In the genomic region with DNA sequence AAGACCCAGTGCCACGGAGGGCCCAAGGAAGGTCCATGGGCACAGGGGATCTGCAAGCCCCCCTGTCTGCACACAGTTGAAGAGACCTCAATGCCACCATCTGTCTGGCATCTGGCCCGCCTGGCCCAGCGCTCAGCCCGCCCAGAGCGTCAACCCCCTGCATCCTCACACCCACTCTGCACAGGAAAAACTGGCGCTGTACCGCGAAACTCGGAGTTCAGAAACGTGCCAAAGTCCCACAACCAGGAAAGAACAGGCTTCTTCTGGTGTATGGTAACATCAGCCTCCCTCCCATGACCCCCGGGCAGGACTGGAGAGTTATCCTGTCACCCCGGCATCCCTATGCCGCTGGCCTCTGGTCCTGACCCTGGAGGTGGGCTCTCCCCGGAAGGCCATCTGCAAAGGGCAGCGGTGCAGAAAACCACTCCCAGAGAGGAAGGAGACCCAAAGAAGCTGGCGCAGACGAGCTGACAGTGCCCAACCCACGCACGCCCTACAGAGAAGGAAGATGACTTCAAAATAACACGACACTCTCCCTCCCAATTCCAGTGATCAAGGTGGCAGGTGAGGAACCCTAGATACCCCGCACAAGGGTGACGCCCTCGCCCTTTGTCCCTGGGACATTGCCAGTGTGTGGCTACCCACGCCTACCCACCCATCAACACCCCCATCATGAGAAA, we compare ENCODE assay signal across 19 cellular contexts. TPM values are rescaled to one million over a fixed set of nuclear protein-coding genes. Genes with fewer than 3 reads are reported as not detected.
DNase-seq lines count a peak whose midpoint lies in the region; ATAC-seq and TF ChIP-seq lines count a peak whose summit lies in the region.
"Had no signal": no experiment of that assay in that cellular context is flagged by ENCODE, and none has a peak within 500 bp of the region (broad histone marks: within the 10 kb centered on the region; RNA-seq: fewer than 3 reads in every experiment).

No MANE protein-coding gene starts in this region.

- H2BK15ac ChIP-seq in H9 (ENCODE audit: low read depth, low read length) (no peak overlapping the region), neuronal stem cell (ENCODE audit: low read length) (no peak overlapping the region)

- no peak overlapping the region for H2AK5ac ChIP-seq in H9 (ENCODE audit: insufficient read length, low read length)
- peak overlapping the region; percentile 70 for H2AK5ac ChIP-seq in neuronal stem cell (ENCODE audit: low read depth, low read length)

- H3K27ac Mint-ChIP-seq in H9 (peak overlapping the region; percentile 31 to 53 (median 42); a peak in 4 of 7 replicates), endodermal cell (peak overlapping the region; percentile 69)

- H3K4me1 Mint-ChIP-seq in H9 (peaks cover 49 to 52% of the 10 kb centered on the region in 2 experiments), endodermal cell (peaks cover 13% of the 10 kb centered on the region)

- peak overlapping the region in 7 of 11 experiments; percentile 1 to 50 (median 18); a peak in 6 of 22 replicates for H3K9ac ChIP-seq in BLaER1 treated with 17β-estradiol and CSF1 and Interleukin-3, amounts not matched to agents 10 nM and 100 nM
- H3K9ac ChIP-seq in H9 (ENCODE audit: extremely low read depth, insufficient read length, low read length) (no peak overlapping the region), endodermal cell (ENCODE audit: extremely low read depth, low read length, poor library complexity, severe bottlenecking) (no peak overlapping the region), neuronal stem cell (ENCODE audit: low read depth, low read length, poor library complexity) (no peak overlapping the region)
- H3K9ac ChIP-seq: parathyroid adenoma had no signal

- no peak overlapping the region for H4K5ac ChIP-seq in H9 (ENCODE audit: insufficient read length, low read depth, low read length)

- no peak overlapping the region for H3T11ph ChIP-seq in H9 (ENCODE audit: low read length)

- H2BK5ac ChIP-seq in H9 (ENCODE audit: insufficient read length, low read length) (no peak overlapping the region), neuronal stem cell (ENCODE audit: low read length) (no peak overlapping the region)

- H4K91ac ChIP-seq in H9 (ENCODE audit: insufficient read length, low read depth, low read length): no peak overlapping the region
- H4K91ac ChIP-seq in neuronal stem cell (ENCODE audit: low read depth, low read length, poor library complexity): no peak overlapping the region

- H3K4ac ChIP-seq in H9 (ENCODE audit: low read depth, low read length) (no peak overlapping the region), neuronal stem cell (ENCODE audit: low read length) (no peak overlapping the region)

- H3K14ac ChIP-seq in H9 (ENCODE audit: insufficient read depth, low read length) (no peak overlapping the region), neuronal stem cell (ENCODE audit: low read length) (no peak overlapping the region)

- no peaks in the 10 kb centered on the region for H3K9me3 ChIP-seq in BLaER1 treated with 17β-estradiol and CSF1 and Interleukin-3, amounts not matched to agents 10 nM and 100 nM (replicated peaks in 1 of 11)
- H3K9me3 ChIP-seq in H9 (ENCODE audit: control insufficient read depth, low read depth, low read length): no peaks in the 10 kb centered on the region
- H3K9me3 ChIP-seq in endodermal cell (ENCODE audit: control insufficient read depth, low read length): no peaks in the 10 kb centered on the region
- H3K9me3 ChIP-seq in neuronal stem cell (replicated peaks in 1 of 2; ENCODE audit: control insufficient read depth in 2 of 2, insufficient read depth in 1 of 2, low read depth in 1 of 2, low read length in 2 of 2): no peaks in the 10 kb centered on the region
- H3K9me3 ChIP-seq: HAP-1 had no signal

- H2BK20ac ChIP-seq in H9 (ENCODE audit: low read depth, low read length, poor library complexity, severe bottlenecking): no peak overlapping the region

- H3K18ac ChIP-seq in H9 (ENCODE audit: insufficient read length, low read depth, low read length) (no peak overlapping the region), neuronal stem cell (ENCODE audit: low read length) (no peak overlapping the region)

- no peak overlapping the region for H3K4me3 Mint-ChIP-seq in H9
- no peak overlapping the region for H3K4me3 Mint-ChIP-seq in endodermal cell

- H2AFZ ChIP-seq in H9 (ENCODE audit: low read length): no peak overlapping the region
- H2AFZ ChIP-seq in neuronal stem cell (ENCODE audit: low read length): no peak overlapping the region
- H2AFZ ChIP-seq: parathyroid adenoma had no signal

- H2BK12ac ChIP-seq in H9 (ENCODE audit: insufficient read length, low read depth, low read length) (no peak overlapping the region), neuronal stem cell (ENCODE audit: low read length) (no peak overlapping the region)

- H3K4me1 ChIP-seq in BLaER1 treated with 17β-estradiol and CSF1 and Interleukin-3, amounts not matched to agents 10 nM and 100 nM: peaks cover 50 to 97% (median 86%) of the 10 kb centered on the region in 10 experiments
- H3K4me1 ChIP-seq in H9 (ENCODE audit: insufficient read depth, low read length): no peaks in the 10 kb centered on the region; the same call in 1 of the 2 replicates
- no peaks in the 10 kb centered on the region for H3K4me1 ChIP-seq in endodermal cell (ENCODE audit: control insufficient read depth, insufficient read depth, low read length)
- H3K4me1 ChIP-seq in neuronal stem cell (ENCODE audit: control insufficient read depth in 2 of 2, insufficient read depth in 1 of 2, low read depth in 1 of 2, low read length in 2 of 2): peaks cover 28 to 33% of the 10 kb centered on the region in 2 donors
- H3K4me1 ChIP-seq: parathyroid adenoma had no signal

- WGBS in H9 (ENCODE audit: extremely low coverage, insufficient read length, low lambda C conversion rate): no CpG with 5 or more reads among the region's 24 CpGs
- WGBS in endodermal cell (ENCODE audit: insufficient coverage in 1 of 2, insufficient read length in 1 of 2), 2 experiments: 84 to 93% methylated on average over 11 to 24 of the region's 24 CpGs
- WGBS in neuronal stem cell (ENCODE audit: extremely low coverage in 2 of 2, insufficient read length in 2 of 2, insufficient replicate concordance in 1 of 2), 2 donors: no CpG with 5 or more reads among the region's 24 CpGs

- H3K9me3 Mint-ChIP-seq in H9 (no peaks in the 10 kb centered on the region), endodermal cell (no peaks in the 10 kb centered on the region)

- H3K4me2 ChIP-seq in BLaER1 treated with 17β-estradiol and CSF1 and Interleukin-3, amounts not matched to agents 10 nM and 100 nM: peak overlapping the region; percentile 79 to 96 (median 89)
- H3K4me2 ChIP-seq in H9 (ENCODE audit: insufficient read depth, insufficient read length, low read length) (no peak overlapping the region), neuronal stem cell (ENCODE audit: insufficient read depth, low read length, poor library complexity, severe bottlenecking) (no peak overlapping the region)

- H3K4me3 ChIP-seq in BLaER1 treated with 17β-estradiol and CSF1 and Interleukin-3, amounts not matched to agents 10 nM and 100 nM: peak overlapping the region in 1 of 10 experiments; percentile 37; a peak in 1 of 20 replicates
- H3K4me3 ChIP-seq in endodermal cell (ENCODE audit: low read length) (no peak overlapping the region), neuronal stem cell (ENCODE audit: low read length in 2 of 2) (no peak overlapping the region)
- H3K4me3 ChIP-seq: dorsolateral prefrontal cortex, HAP-1 had no signal

- H3K36me3 Mint-ChIP-seq in H9 (ENCODE audit: insufficient read depth in 1 of 3, low read depth in 3 of 3) (no peaks in the 10 kb centered on the region; a peak in 2 of 7 replicates), endodermal cell (ENCODE audit: low read depth) (no peaks in the 10 kb centered on the region)

- TF ChIP-seq CTCF in H9 (conservative IDR thresholded peaks at IDR 0.05) (no peak), endodermal cell (conservative IDR thresholded peaks at IDR 0.05) (no peak)

- H3K27me3 ChIP-seq in BLaER1 treated with 17β-estradiol and CSF1 and Interleukin-3, amounts not matched to agents 10 nM and 100 nM: no peaks in the 10 kb centered on the region
- H3K27me3 ChIP-seq in H9 (ENCODE audit: insufficient read depth, low read length) (no peaks in the 10 kb centered on the region), endodermal cell (ENCODE audit: control insufficient read depth, insufficient read depth, low read length, poor library complexity, severe bottlenecking) (no peaks in the 10 kb centered on the region), neuronal stem cell (ENCODE audit: control insufficient read depth in 3 of 3, insufficient read depth in 3 of 3, low read depth in 1 of 3, low read length in 3 of 3) (no peaks in the 10 kb centered on the region)
- H3K27me3 ChIP-seq: brain microvascular endothelial cell, dorsolateral prefrontal cortex had no signal

- H3K23ac ChIP-seq in H9 (ENCODE audit: insufficient read length, low read depth, low read length) (no peak overlapping the region), neuronal stem cell (ENCODE audit: low read depth, low read length, poor library complexity) (peak overlapping the region; percentile 44)

- H2BK120ac ChIP-seq in H9 (ENCODE audit: low read depth, low read length, poor library complexity, severe bottlenecking) (no peak overlapping the region), neuronal stem cell (ENCODE audit: low read depth, low read length) (no peak overlapping the region)

- H3K27me3 Mint-ChIP-seq in H9 (ENCODE audit: low read depth) (no peaks in the 10 kb centered on the region), endodermal cell (ENCODE audit: insufficient read depth) (no peaks in the 10 kb centered on the region)

- DNase-seq in H9 (no peak), endodermal cell (no peak), neuronal stem cell (ENCODE audit: low spot score) (no peak), NCI-H1105 (lab: John Stamatoyannopoulos, UW) (no peak), SK-N-DZ (ENCODE audit: low spot score) (no peak)
- DNase-seq: activated gamma-delta T cell treated with Interleukin-2 at 50 U/mL for 16 hours; brain microvascular endothelial cell; DND-41; dorsolateral prefrontal cortex; islet precursor cell; NCI-H1930; NCI-H82; RPMI8226; stimulated activated CD4-positive, alpha-beta T cell treated with anti-CD3 and anti-CD28 coated beads, Interleukin-12 subunit alpha, Interleukin-12 subunit beta, amount 100 ng/mL, for 4 hours had no signal

- no peaks in the 10 kb centered on the region for H3K23me2 ChIP-seq in H9 (ENCODE audit: insufficient read length, low read depth, low read length, poor library complexity, severe bottlenecking)

- no peaks in the 10 kb centered on the region for H3K79me1 ChIP-seq in H9 (ENCODE audit: insufficient read depth, low read depth, low read length, poor library complexity, severe bottlenecking)
- H3K79me1 ChIP-seq in neuronal stem cell (ENCODE audit: low read depth, low read length): peaks cover 45% of the 10 kb centered on the region

- no peak overlapping the region for H3K56ac ChIP-seq in H9 (ENCODE audit: insufficient read length, low read depth, low read length)

- H4K8ac ChIP-seq in H9 (replicated peaks; ENCODE audit: insufficient read length, low read depth, low read length) (no peak overlapping the region), neuronal stem cell (ENCODE audit: low read depth, low read length) (no peak overlapping the region)

- H3K27ac ChIP-seq in BLaER1 treated with 17β-estradiol and CSF1 and Interleukin-3, amounts not matched to agents 10 nM and 100 nM: peak overlapping the region in 5 of 11 experiments; percentile 14 to 56 (median 28); a peak in 4 of 22 replicates
- no peak overlapping the region for H3K27ac ChIP-seq in H9 (ENCODE audit: insufficient read length, low read depth, low read length)
- H3K27ac ChIP-seq in endodermal cell (ENCODE audit: low read depth, low read length): no peak overlapping the region
- H3K27ac ChIP-seq in neuronal stem cell (replicated peaks; ENCODE audit: low read length): no peak overlapping the region
- H3K27ac ChIP-seq: brain microvascular endothelial cell, parathyroid adenoma had no signal

- H3K36me3 ChIP-seq in BLaER1 treated with 17β-estradiol and CSF1 and Interleukin-3, amounts not matched to agents 10 nM and 100 nM: no peaks in the 10 kb centered on the region
- no peaks in the 10 kb centered on the region for H3K36me3 ChIP-seq in endodermal cell (ENCODE audit: control insufficient read depth, insufficient read depth, low read length)
- peaks cover 0 to 10% of the 10 kb centered on the region in 2 donors for H3K36me3 ChIP-seq in neuronal stem cell (replicated peaks in 1 of 2; ENCODE audit: control insufficient read depth in 2 of 2, insufficient read depth in 2 of 2, low read length in 2 of 2)
- H3K36me3 ChIP-seq: brain microvascular endothelial cell, HAP-1 had no signal

- H3K79me2 ChIP-seq in H9 (ENCODE audit: insufficient read depth, low read length): peaks cover 25% of the 10 kb centered on the region; the same call in 1 of the 2 replicates

- peaks cover 82 to 100% (median 99%) of the 10 kb centered on the region in 11 experiments; a peak in 21 of 22 replicates for H4K20me1 ChIP-seq in BLaER1 treated with 17β-estradiol and CSF1 and Interleukin-3, amounts not matched to agents 10 nM and 100 nM
- peaks cover 4% of the 10 kb centered on the region for H4K20me1 ChIP-seq in H9 (ENCODE audit: control insufficient read depth, insufficient read depth, insufficient read length)

- ATAC-seq in HG03108 (IDR thresholded peaks at IDR 0.05; ENCODE audit: unreplicated experiment) (no peak), GM21390 (IDR thresholded peaks at IDR 0.05; ENCODE audit: unreplicated experiment) (no peak)

RNA-seq across cellular contexts. Expression of a gene that starts 18.9 kb away (rescaled TPM):
- total RNA-seq in H9 (2021): 58.7 and 58.9 TPM in 2 replicates
- total RNA-seq in endodermal cell: 10 to 100 TPM; 29.8 to 35.9 TPM
- polyA plus RNA-seq in endodermal cell (2013, experiment 1 of 2): 35.5 TPM
- polyA plus RNA-seq in endodermal cell (2013, experiment 2 of 2): 31.9 TPM
- polyA plus RNA-seq in neuronal stem cell (2013, experiment 1 of 2): 18.5 TPM
- 18.8 TPM for polyA plus RNA-seq in neuronal stem cell (2013, experiment 2 of 2)
- polyA plus RNA-seq in SK-N-DZ (2014; cell fraction: cytosol; rRNA removed): 17.8 and 20.2 TPM in 2 replicates
- polyA plus RNA-seq in SK-N-DZ (2014; cell fraction: nucleus; rRNA removed): 36.3 and 41.4 TPM in 2 replicates

RNA-seq across cellular contexts. Expression of a gene that starts 52.0 kb away (rescaled TPM):
- total RNA-seq in H9 (2021) (16.4 and 17.8 TPM in 2 replicates), endodermal cell (10 to 100 TPM; 19.0 to 26.5 TPM)
- polyA plus RNA-seq in endodermal cell (2013, experiment 1 of 2): 24.2 TPM
- polyA plus RNA-seq in endodermal cell (2013, experiment 2 of 2): 19.7 TPM
- polyA plus RNA-seq in neuronal stem cell (2013, experiment 1 of 2): 33.0 TPM
- polyA plus RNA-seq in neuronal stem cell (2013, experiment 2 of 2): 33.5 TPM
- 14.3 and 16.5 TPM in 2 replicates for polyA plus RNA-seq in SK-N-DZ (2014; cell fraction: cytosol; rRNA removed)
- polyA plus RNA-seq in SK-N-DZ (2014; cell fraction: nucleus; rRNA removed): 8.1 and 14.4 TPM in 2 replicates

Comparison
In these comparisons a context has a peak if more than half of its experiments do, and no peak if none do; other contexts are left out.
1. H3K4me2 ChIP-seq: peak in BLaER1 treated with 17β-estradiol and CSF1 and Interleukin-3, amounts not matched to agents 10 nM and 100 nM (11 of 11); none in H9 (single experiment) and neuronal stem cell (single experiment).
2. H3K9ac ChIP-seq: peak in BLaER1 treated with 17β-estradiol and CSF1 and Interleukin-3, amounts not matched to agents 10 nM and 100 nM (7 of 11); none in H9 (single experiment), endodermal cell (single experiment) and neuronal stem cell (single experiment).